Comparison of ENCODE assay signal across 11 cellular contexts in the genomic region with DNA sequence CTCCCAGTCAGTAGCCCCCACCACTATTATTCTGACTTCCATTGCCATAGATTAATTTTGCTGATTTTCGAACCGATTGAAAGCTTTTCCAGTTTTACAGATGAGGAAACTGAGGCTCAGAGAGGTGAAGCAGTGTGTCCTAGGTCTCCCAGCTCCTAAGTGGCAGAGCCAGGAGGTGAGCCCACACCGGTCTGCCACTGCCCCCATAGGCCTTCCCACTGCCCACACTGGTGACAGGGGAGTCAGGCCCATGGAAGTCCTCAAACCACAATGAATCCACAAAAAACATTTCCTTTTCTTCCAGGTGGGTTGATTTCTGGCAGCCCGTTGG. TPM values are rescaled to one million over a fixed set of nuclear protein-coding genes. Genes with fewer than 3 reads are reported as not detected.
DNase-seq lines count a peak whose midpoint lies in the region; ATAC-seq and TF ChIP-seq lines count a peak whose summit lies in the region.
"Had no signal": no experiment of that assay in that cellular context is flagged by ENCODE, and none has a peak within 500 bp of the region (broad histone marks: within the 10 kb centered on the region; RNA-seq: fewer than 3 reads in every experiment).

No MANE protein-coding gene starts in this region.

- peaks cover 5% of the 10 kb centered on the region for H3K36me3 Mint-ChIP-seq in central memory CD8-positive, alpha-beta T cell (ENCODE audit: insufficient read depth)

- TF ChIP-seq POLR2A in GM18505 (IDR thresholded peaks at IDR 0.05; ENCODE audit: borderline replicate concordance, extremely low read depth, insufficient read depth, insufficient read length): no peak

- H3K27ac ChIP-seq in HUES64 (ENCODE audit: low read depth, low read length): peak overlapping the region; percentile 15; the same call in 1 of the 2 replicates
- H3K27ac ChIP-seq in lung (ENCODE audit: low read depth in 1 of 2, low read length in 1 of 2): peak overlapping the region; percentile 85 to 96
- H3K27ac ChIP-seq in subcutaneous abdominal adipose tissue (ENCODE audit: low read depth, low read length): peak overlapping the region; percentile 90
- H3K27ac ChIP-seq: KMS-11 had no signal

- H3K4me1 ChIP-seq in HUES64 (ENCODE audit: insufficient read depth, low read length) (peaks cover 18% of the 10 kb centered on the region), lung (ENCODE audit: control insufficient read depth in 2 of 2, insufficient read depth in 2 of 2, low read length in 2 of 2) (peaks cover 5 to 26% of the 10 kb centered on the region in 2 donors), subcutaneous abdominal adipose tissue (ENCODE audit: control insufficient read depth in 5 of 5, insufficient read depth in 5 of 5, low read length in 5 of 5) (peaks cover 4 to 44% (median 34%) of the 10 kb centered on the region in 5 donors)

- H3K36me3 ChIP-seq in HUES64 (ENCODE audit: insufficient read depth, low read length) (peaks cover 25% of the 10 kb centered on the region), lung (ENCODE audit: control insufficient read depth in 2 of 2, insufficient read depth in 2 of 2, low read length in 2 of 2) (peaks cover 0 to 2% of the 10 kb centered on the region in 2 donors), subcutaneous abdominal adipose tissue (ENCODE audit: control insufficient read depth in 5 of 5, insufficient read depth in 5 of 5, low read length in 5 of 5) (peaks cover 0 to 25% (median 10%) of the 10 kb centered on the region in 5 donors)

- H3K9ac ChIP-seq in HUES64 (ENCODE audit: low read depth, low read length): no peak overlapping the region
- H3K9ac ChIP-seq in subcutaneous abdominal adipose tissue (ENCODE audit: low read length in 5 of 5): peak overlapping the region in 2 of 5 donors; percentile 66 to 75
- H3K9ac ChIP-seq: KMS-11 had no signal

- H3K9me3 Mint-ChIP-seq in central memory CD8-positive, alpha-beta T cell: no peaks in the 10 kb centered on the region
- H3K9me3 Mint-ChIP-seq: activated CD8-positive, alpha-beta T cell treated with anti-CD3 and anti-CD28 coated beads for 36 hours had no signal

- no peak overlapping the region for H3K4me3 Mint-ChIP-seq in central memory CD8-positive, alpha-beta T cell
- H3K4me3 Mint-ChIP-seq: activated CD8-positive, alpha-beta T cell treated with anti-CD3 and anti-CD28 coated beads for 36 hours had no signal

- no peak overlapping the region for H3K4me3 ChIP-seq in HUES64 (ENCODE audit: low read length)
- no peak overlapping the region for H3K4me3 ChIP-seq in lung
- no peak overlapping the region for H3K4me3 ChIP-seq in subcutaneous abdominal adipose tissue (ENCODE audit: low read depth in 1 of 5, low read length in 5 of 5)
- no peak overlapping the region for H3K4me3 ChIP-seq in foreskin fibroblast (ENCODE audit: low read depth in 1 of 2, low read length in 2 of 2)
- H3K4me3 ChIP-seq: GM12878 had no signal

- H3K27me3 Mint-ChIP-seq in central memory CD8-positive, alpha-beta T cell: no peaks in the 10 kb centered on the region
- H3K27me3 Mint-ChIP-seq: activated CD8-positive, alpha-beta T cell treated with anti-CD3 and anti-CD28 coated beads for 36 hours had no signal

- H3K9me3 ChIP-seq in HUES64 (ENCODE audit: insufficient read depth, low read depth, low read length) (no peaks in the 10 kb centered on the region), lung (ENCODE audit: control insufficient read depth in 2 of 2, insufficient read depth in 1 of 2, low read length in 1 of 2) (no peaks in the 10 kb centered on the region), subcutaneous abdominal adipose tissue (ENCODE audit: control insufficient read depth in 5 of 5, low read length in 5 of 5) (no peaks in the 10 kb centered on the region)

- H3K27me3 ChIP-seq in HUES64 (ENCODE audit: insufficient read depth, low read length) (no peaks in the 10 kb centered on the region), lung (ENCODE audit: control insufficient read depth, insufficient read depth) (no peaks in the 10 kb centered on the region), subcutaneous abdominal adipose tissue (ENCODE audit: control insufficient read depth in 5 of 5, insufficient read depth in 4 of 5, low read length in 5 of 5) (no peaks in the 10 kb centered on the region)

- ATAC-seq in central memory CD8-positive, alpha-beta T cell (replicated peaks; ENCODE audit: extremely low read depth, poor library complexity, severe bottlenecking): no peak
- no peak for ATAC-seq in lung (ENCODE audit: insufficient read depth, low FRiP score)
- no peak for ATAC-seq in GM18505 (IDR thresholded peaks at IDR 0.05; ENCODE audit: unreplicated experiment)
- ATAC-seq: activated CD8-positive, alpha-beta T cell treated with anti-CD3 and anti-CD28 coated beads for 36 hours; GM12878 had no signal

- H3K27ac Mint-ChIP-seq in central memory CD8-positive, alpha-beta T cell (ENCODE audit: low read depth): peak overlapping the region; percentile 22
- H3K27ac Mint-ChIP-seq: activated CD8-positive, alpha-beta T cell treated with anti-CD3 and anti-CD28 coated beads for 36 hours had no signal

- no peak for TF ChIP-seq CTCF in lung (IDR thresholded peaks at IDR 0.05; ENCODE audit: control extremely low read depth, extremely low read depth)
- no peak for TF ChIP-seq CTCF in foreskin fibroblast (IDR thresholded peaks at IDR 0.05; ENCODE audit: low read depth, low read length)

- 94% methylated on average over 4 of the region's 4 CpGs for WGBS in HUES64
- WGBS in lung, 2 donors: 66 to 69% methylated on average over 4 of the region's 4 CpGs

- no peak for DNase-seq in central memory CD8-positive, alpha-beta T cell (ENCODE audit: low spot score in 2 of 2)
- DNase-seq in lung (ENCODE audit: low spot score) (no peak), foreskin fibroblast (no peak), NCI-H1092 treated with DMSO at 0.1 percent for 48 hours (lab: John Stamatoyannopoulos, UW) (no peak)
- no peak for DNase-seq in stimulated activated CD8-positive, alpha-beta memory T cell treated with anti-CD3 and anti-CD28 coated beads, Interleukin-4, amount 100 ng/mL, for 48 hours
- DNase-seq: activated CD8-positive, alpha-beta T cell treated with anti-CD3 and anti-CD28 coated beads for 36 hours had no signal

- no peaks in the 10 kb centered on the region for H3K4me1 Mint-ChIP-seq in central memory CD8-positive, alpha-beta T cell

RNA-seq across cellular contexts. Expression of a gene that starts 54.9 kb away (rescaled TPM):
- polyA plus RNA-seq in HUES64 (2013, experiment 1 of 2): 64.1 TPM
- polyA plus RNA-seq in HUES64 (2013, experiment 2 of 2): 69.5 TPM
- total RNA-seq in lung: 10 to 100 TPM; 29.2 to 33.8 TPM
- polyA plus RNA-seq in lung: 10 to 100 TPM; 69.3 to 81.1 TPM

Comparison
In these comparisons a context has a peak if more than half of its experiments do, and no peak if none do; other contexts are left out.
1. H3K27ac ChIP-seq: peak in every context shown above with its lines; median percentile 90 in lung; 90 in subcutaneous abdominal adipose tissue; 15 in HUES64.